1 cellular context compared by ENCODE assay signal in genomic region chr16:736936-737481, GRCh38.
TF ChIP-seq lines count a peak whose summit lies in the region.

No MANE protein-coding gene starts in this region.

TF ChIP-seq in K562, 482 proteins besides CTCF, POLR2A, EP300 and RAD21:
- TF ChIP-seq ZNF76 (CRISPR knock-in tag; IDR thresholded peaks at IDR 0.05; ENCODE audit: borderline replicate concordance) (no peak), NCOA2 (IDR thresholded peaks at IDR 0.05; ENCODE audit: partially characterized antibody in 2 of 2) (no peak), ZBTB33 (CRISPR knock-in tag; IDR thresholded peaks at IDR 0.05) (peak; percentile 80), YY1 (IDR thresholded peaks at IDR 0.05; ENCODE audit: borderline replicate concordance in 1 of 3, control insufficient read depth in 1 of 3, extremely low read depth in 1 of 3, insufficient read depth in 3 of 3, insufficient read length in 1 of 3, insufficient replicate concordance in 2 of 3, low read depth in 1 of 3, low read length in 2 of 3) (peak in 1 of 3 experiments; percentile 9), WHSC1 (IDR thresholded peaks at IDR 0.05; ENCODE audit: low read length) (peak; percentile 57), ZMIZ1 (IDR thresholded peaks at IDR 0.05; ENCODE audit: low read depth in 2 of 2, low read length in 2 of 2) (no peak)
